Comparison of ENCODE assay signal across 33 cellular contexts in the genomic region with DNA sequence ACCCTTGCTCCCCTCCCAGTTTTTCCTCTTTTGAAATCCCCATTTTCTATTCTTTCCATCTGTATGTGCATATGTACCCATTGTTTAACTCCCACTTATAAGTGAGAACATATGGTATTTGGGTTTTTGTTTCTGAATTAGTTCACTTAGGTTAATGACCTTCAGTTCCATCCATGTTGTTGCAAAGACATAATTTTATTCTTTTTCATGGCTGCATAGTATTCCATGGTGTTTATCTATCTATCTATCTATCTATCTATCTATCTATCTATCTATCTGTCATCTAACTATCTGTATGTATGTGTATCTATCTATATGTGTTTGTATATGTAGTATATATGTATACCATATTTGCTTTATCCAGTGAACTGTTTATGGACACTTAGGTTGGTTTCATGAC.
"Had no signal": no experiment of that assay in that cellular context is flagged by ENCODE, and none has a peak within 500 bp of the region (broad histone marks: within the 10 kb centered on the region; RNA-seq: fewer than 3 reads in every experiment).

No MANE protein-coding gene starts in this region.

- H3K4me1 ChIP-seq: adrenal gland, ascending aorta, body of pancreas, breast epithelium had no signal

- H3K27me3 ChIP-seq: adrenal gland, ascending aorta, body of pancreas, brain microvascular endothelial cell, breast epithelium, cardiac muscle cell had no signal

- H3K36me3 ChIP-seq: adrenal gland, ascending aorta, brain microvascular endothelial cell, breast epithelium, cardiac muscle cell had no signal

- H3K27ac ChIP-seq: adrenal gland, ascending aorta, body of pancreas, brain microvascular endothelial cell, breast epithelium, cardiac muscle cell had no signal

- DNase-seq: activated effector memory CD4-positive, alpha-beta T cell treated with anti-CD3 and anti-CD28 coated beads, Interleukin-2, amount 50 U/mL, for 16 hours; activated effector memory CD4-positive, alpha-beta T cell treated with Interleukin-2 at 50 U/mL for 16 hours; activated gamma-delta T cell; activated gamma-delta T cell treated with Interleukin-2 at 50 U/mL for 16 hours; activated naive CD4-positive, alpha-beta T cell; activated naive CD4-positive, alpha-beta T cell treated with anti-CD3 and anti-CD28 coated beads for 36 hours; activated naive CD4-positive, alpha-beta T cell treated with anti-CD3 and anti-CD28 coated beads, Interleukin-2, amount 10 ng/mL, durations not matched to agents 7 days and 5 days; activated naive CD4-positive, alpha-beta T cell treated with anti-CD3 and anti-CD28 coated beads, Interleukin-2, amount 50 U/mL, for 16 hours; activated naive CD4-positive, alpha-beta T cell treated with Interleukin-2 at 50 U/mL for 16 hours; activated naive CD8-positive, alpha-beta T cell treated with anti-CD3 and anti-CD28 coated beads for 36 hours; activated naive CD8-positive, alpha-beta T cell treated with anti-CD3 and anti-CD28 coated beads, Interleukin-2, amount 10 ng/mL, durations not matched to agents 7 days and 5 days; activated naive CD8-positive, alpha-beta T cell treated with anti-CD3 and anti-CD28 coated beads, Interleukin-2, amount 50 U/mL, for 24 hours; activated T-cell treated with anti-CD3 and anti-CD28 coated beads, Interleukin-2, amount 50 U/mL, for 24 hours; activated T-cell treated with anti-CD3 and anti-CD28 coated beads, Interleukin-2, amount 50 U/mL, for 4 hours; activated T-cell treated with anti-CD3 and anti-CD28 coated beads, Interleukin-2, amount 50 U/mL, for 48 hours; activated T-cell treated with anti-CD3 and anti-CD28 coated beads, Interleukin-2, amount 50 U/mL, for 72 hours; adrenal gland; amniotic stem cell; amygdala; anterior cingulate cortex; aorta; body of pancreas; brain microvascular endothelial cell; caudate nucleus; central memory CD4-positive, alpha-beta T cell; cerebellar nuclear complex had no signal

- H3K4me3 ChIP-seq: adrenal gland, ascending aorta, body of pancreas, breast epithelium, cardiac muscle cell had no signal

- FAIRE-seq: astrocyte, bronchial epithelial cell had no signal

- H3K9me3 ChIP-seq: adrenal gland, ascending aorta, body of pancreas, breast epithelium had no signal

- ATAC-seq: activated naive CD4-positive, alpha-beta T cell treated with anti-CD3 and anti-CD28 coated beads, Interleukin-2, amount 50 U/mL, for 72 hours; activated naive CD8-positive, alpha-beta T cell treated with anti-CD3 and anti-CD28 coated beads, Interleukin-2, amount 50 U/mL, for 24 hours; activated T-cell treated with anti-CD3 and anti-CD28 coated beads, Interleukin-2, amount 50 U/mL, for 4 hours; activated T-cell treated with anti-CD3 and anti-CD28 coated beads, Interleukin-2, amount 50 U/mL, for 72 hours; activated T-helper 17 cell treated with anti-CD3 and anti-CD28 coated beads, Interleukin-2, amount 50 U/mL, for 72 hours; body of pancreas had no signal
